ENCODE assay signal across 8 cellular contexts in the genomic region with DNA sequence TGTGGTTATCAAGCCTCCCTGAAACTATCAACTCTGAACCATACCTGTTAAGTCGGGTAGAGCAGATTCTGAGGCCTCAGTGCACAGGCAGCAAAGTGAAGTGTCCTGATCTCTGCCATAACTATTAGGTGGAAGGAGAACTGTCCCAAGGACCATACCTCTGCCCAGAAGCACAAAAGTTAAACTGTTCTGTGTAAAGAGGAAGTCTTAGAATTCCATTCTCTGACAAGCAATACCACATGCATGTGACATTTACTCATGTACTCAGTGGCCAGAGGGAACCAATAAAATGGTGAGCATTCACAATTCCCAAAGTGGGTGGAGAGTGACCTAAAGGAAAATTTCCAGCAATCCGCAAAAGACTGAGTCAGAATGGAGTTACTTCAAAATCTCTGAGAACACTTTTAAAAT.
DNase-seq lines count a peak whose midpoint lies in the region; ATAC-seq and TF ChIP-seq lines count a peak whose summit lies in the region.

No MANE protein-coding gene starts in this region.

- intact Hi-C loops in dendritic cell treated with granulocyte-macrophage colony-stimulating factor and Interleukin-4, amounts not matched to agents 40 ng/mL and 50 ng/mL, for 4 days (cut with micrococcal nuclease): loop anchor here (5.0 kb wide), 3 partner anchors 34 to 84 kb away; a partner anchor contains a TSS

- ATAC-seq in GM21447 (IDR thresholded peaks at IDR 0.05; ENCODE audit: unreplicated experiment): no peak
- no peak for ATAC-seq in HG02798 (IDR thresholded peaks at IDR 0.05; ENCODE audit: poor library complexity, unreplicated experiment)
- ATAC-seq in HG02763 (IDR thresholded peaks at IDR 0.05; ENCODE audit: unreplicated experiment): no peak

- no peak for TF ChIP-seq CTCF in nephron (IDR thresholded peaks at IDR 0.05; ENCODE audit: unreplicated experiment in 3 of 3)

- no peaks in the 10 kb centered on the region for H3K9me3 Mint-ChIP-seq in dendritic cell treated with granulocyte-macrophage colony-stimulating factor and Interleukin-4, amounts not matched to agents 40 ng/mL and 50 ng/mL, for 4 days
- peaks cover 7% of the 10 kb centered on the region for H3K9me3 Mint-ChIP-seq in nephron

- peak overlapping the region; percentile 91 for H3K27ac Mint-ChIP-seq in dendritic cell treated with granulocyte-macrophage colony-stimulating factor and Interleukin-4, amounts not matched to agents 40 ng/mL and 50 ng/mL, for 4 days
- peak overlapping the region; percentile 42 to 66 (median 44) for H3K27ac Mint-ChIP-seq in nephron

- peaks cover 46% of the 10 kb centered on the region for H3K4me1 Mint-ChIP-seq in dendritic cell treated with granulocyte-macrophage colony-stimulating factor and Interleukin-4, amounts not matched to agents 40 ng/mL and 50 ng/mL, for 4 days (ENCODE audit: low read depth)
- peaks cover 23% of the 10 kb centered on the region for H3K4me1 Mint-ChIP-seq in nephron

- H3K36me3 Mint-ChIP-seq in dendritic cell treated with granulocyte-macrophage colony-stimulating factor and Interleukin-4, amounts not matched to agents 40 ng/mL and 50 ng/mL, for 4 days (ENCODE audit: low read depth): peaks cover 60% of the 10 kb centered on the region
- peaks cover 43% of the 10 kb centered on the region for H3K36me3 Mint-ChIP-seq in nephron (ENCODE audit: low read depth)

- peak; percentile 98 for DNase-seq in EL
- DNase-seq in OCI-M2 (lab: John Stamatoyannopoulos, UW; ENCODE audit: unreplicated experiment): peak; percentile 24
- DNase-seq in NCI-H748 (lab: John Stamatoyannopoulos, UW; ENCODE audit: unreplicated experiment): no peak

- peak overlapping the region; percentile 72 for H3K4me3 Mint-ChIP-seq in dendritic cell treated with granulocyte-macrophage colony-stimulating factor and Interleukin-4, amounts not matched to agents 40 ng/mL and 50 ng/mL, for 4 days
- H3K4me3 Mint-ChIP-seq in nephron: peak overlapping the region in 2 of 3 experiments; percentile 52 to 71

- no peaks in the 10 kb centered on the region for H3K27me3 Mint-ChIP-seq in dendritic cell treated with granulocyte-macrophage colony-stimulating factor and Interleukin-4, amounts not matched to agents 40 ng/mL and 50 ng/mL, for 4 days
- H3K27me3 Mint-ChIP-seq in nephron (ENCODE audit: low read depth): no peaks in the 10 kb centered on the region
